2 cellular contexts compared by ENCODE assay signal in genomic region chr3:37491343-37491742, GRCh38.
TF ChIP-seq lines count a peak whose summit lies in the region.

No MANE protein-coding gene starts in this region.

TF ChIP-seq in GM23338, 12 proteins besides CTCF, POLR2A, EP300 and RAD21:
- TF ChIP-seq ZNF114 (CRISPR knock-in tag; IDR thresholded peaks at IDR 0.05) (no peak), ETS1 (IDR thresholded peaks at IDR 0.05) (no peak), EZH2phosphoT487 (IDR thresholded peaks at IDR 0.05; ENCODE audit: unreplicated experiment) (no peak), JUNB (IDR thresholded peaks at IDR 0.05; ENCODE audit: unreplicated experiment) (no peak), EZH2 (IDR thresholded peaks at IDR 0.05; ENCODE audit: low read depth, unreplicated experiment) (no peak), STAT1 (IDR thresholded peaks at IDR 0.05; ENCODE audit: unreplicated experiment) (no peak), CREB1 (CRISPR knock-in tag; IDR thresholded peaks at IDR 0.05; ENCODE audit: low read depth) (no peak), NANOG (IDR thresholded peaks at IDR 0.05; ENCODE audit: borderline replicate concordance) (no peak), REST (IDR thresholded peaks at IDR 0.05; ENCODE audit: unreplicated experiment) (no peak), POLR2AphosphoS5 (IDR thresholded peaks at IDR 0.05; ENCODE audit: low read depth) (no peak), ZNF462 (CRISPR knock-in tag; IDR thresholded peaks at IDR 0.05) (no peak)
TF ChIP-seq in GM23338: peak in this region for 0.

TF ChIP-seq in HepG2, 621 proteins besides CTCF, POLR2A, EP300 and RAD21:
- no peak for TF ChIP-seq GABPA (IDR thresholded peaks at IDR 0.05; ENCODE audit: low read depth, low read length)
- 0 out of 2 replicates have a peak, but pooled peaks have one; percentile 11 for TF ChIP-seq GABPA (CRISPR knock-in tag; IDR thresholded peaks at IDR 0.05; ENCODE audit: low read depth)
- TF ChIP-seq THRA (CRISPR knock-in tag; IDR thresholded peaks at IDR 0.05; ENCODE audit: borderline replicate concordance) = no peak
